ENCODE assay signal across 1 cellular context in the genomic region with DNA sequence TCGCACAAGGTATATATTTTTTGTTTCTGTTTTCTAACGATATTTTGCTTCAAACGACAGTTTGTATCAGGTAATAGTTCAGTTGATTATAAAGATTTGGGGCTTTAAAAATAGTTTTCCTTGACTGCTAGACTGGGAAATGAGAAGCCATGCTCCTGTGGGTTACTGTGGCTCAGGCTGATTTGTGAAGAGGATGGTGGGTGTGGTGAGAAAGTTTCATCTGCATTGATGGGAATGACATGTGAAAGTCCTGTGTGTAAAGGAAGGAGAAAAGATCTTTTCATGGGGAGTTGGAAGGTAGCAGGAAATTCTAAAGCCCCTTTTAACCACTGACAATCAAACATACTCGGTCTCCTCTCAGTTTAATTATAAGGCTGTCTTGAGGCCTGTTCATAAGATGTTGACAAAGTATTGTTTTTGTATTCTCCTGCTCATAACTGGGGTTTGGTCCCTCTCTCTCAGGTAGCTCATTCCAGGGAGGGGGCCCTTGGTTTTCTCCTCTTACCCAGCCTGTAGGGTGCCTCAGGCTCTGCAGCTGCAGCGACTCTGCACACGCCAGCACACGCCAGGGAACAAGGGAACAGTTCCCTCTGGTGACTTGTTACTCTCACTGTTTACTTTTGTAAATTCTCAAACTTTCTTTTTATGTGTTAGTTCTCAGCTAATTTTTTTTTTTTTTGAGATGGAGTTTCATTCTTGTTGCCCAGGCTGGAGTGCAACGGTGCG.
TF ChIP-seq lines count a peak whose summit lies in the region.

No MANE protein-coding gene starts in this region.

TF ChIP-seq in K562, 482 proteins besides CTCF, POLR2A, EP300 and RAD21 (continued from another document):
- TF ChIP-seq, protein P1, sequence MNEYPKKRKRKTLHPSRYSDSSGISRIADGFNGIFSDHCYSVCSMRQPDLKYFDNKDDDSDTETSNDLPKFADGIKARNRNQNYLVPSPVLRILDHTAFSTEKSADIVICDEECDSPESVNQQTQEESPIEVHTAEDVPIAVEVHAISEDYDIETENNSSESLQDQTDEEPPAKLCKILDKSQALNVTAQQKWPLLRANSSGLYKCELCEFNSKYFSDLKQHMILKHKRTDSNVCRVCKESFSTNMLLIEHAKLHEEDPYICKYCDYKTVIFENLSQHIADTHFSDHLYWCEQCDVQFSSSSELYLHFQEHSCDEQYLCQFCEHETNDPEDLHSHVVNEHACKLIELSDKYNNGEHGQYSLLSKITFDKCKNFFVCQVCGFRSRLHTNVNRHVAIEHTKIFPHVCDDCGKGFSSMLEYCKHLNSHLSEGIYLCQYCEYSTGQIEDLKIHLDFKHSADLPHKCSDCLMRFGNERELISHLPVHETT (CRISPR knock-in tag; conservative IDR thresholded peaks at IDR 0.05 in 1 of 2, IDR thresholded peaks at IDR 0.05 in 1 of 2): no peak
- TF ChIP-seq, protein P2, sequence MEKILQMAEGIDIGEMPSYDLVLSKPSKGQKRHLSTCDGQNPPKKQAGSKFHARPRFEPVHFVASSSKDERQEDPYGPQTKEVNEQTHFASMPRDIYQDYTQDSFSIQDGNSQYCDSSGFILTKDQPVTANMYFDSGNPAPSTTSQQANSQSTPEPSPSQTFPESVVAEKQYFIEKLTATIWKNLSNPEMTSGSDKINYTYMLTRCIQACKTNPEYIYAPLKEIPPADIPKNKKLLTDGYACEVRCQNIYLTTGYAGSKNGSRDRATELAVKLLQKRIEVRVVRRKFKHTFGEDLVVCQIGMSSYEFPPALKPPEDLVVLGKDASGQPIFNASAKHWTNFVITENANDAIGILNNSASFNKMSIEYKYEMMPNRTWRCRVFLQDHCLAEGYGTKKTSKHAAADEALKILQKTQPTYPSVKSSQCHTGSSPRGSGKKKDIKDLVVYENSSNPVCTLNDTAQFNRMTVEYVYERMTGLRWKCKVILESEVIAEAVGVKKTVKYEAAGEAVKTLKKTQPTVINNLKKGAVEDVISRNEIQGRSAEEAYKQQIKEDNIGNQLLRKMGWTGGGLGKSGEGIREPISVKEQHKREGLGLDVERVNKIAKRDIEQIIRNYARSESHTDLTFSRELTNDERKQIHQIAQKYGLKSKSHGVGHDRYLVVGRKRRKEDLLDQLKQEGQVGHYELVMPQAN (IDR thresholded peaks at IDR 0.05; ENCODE audit: borderline replicate concordance): no peak
- TF ChIP-seq ETS2 (tag; IDR thresholded peaks at IDR 0.05; ENCODE audit: borderline replicate concordance, poor library complexity, severe bottlenecking) (no peak), FOXP1 (CRISPR knock-in tag; IDR thresholded peaks at IDR 0.05) (no peak)
- TF ChIP-seq, protein P3, sequence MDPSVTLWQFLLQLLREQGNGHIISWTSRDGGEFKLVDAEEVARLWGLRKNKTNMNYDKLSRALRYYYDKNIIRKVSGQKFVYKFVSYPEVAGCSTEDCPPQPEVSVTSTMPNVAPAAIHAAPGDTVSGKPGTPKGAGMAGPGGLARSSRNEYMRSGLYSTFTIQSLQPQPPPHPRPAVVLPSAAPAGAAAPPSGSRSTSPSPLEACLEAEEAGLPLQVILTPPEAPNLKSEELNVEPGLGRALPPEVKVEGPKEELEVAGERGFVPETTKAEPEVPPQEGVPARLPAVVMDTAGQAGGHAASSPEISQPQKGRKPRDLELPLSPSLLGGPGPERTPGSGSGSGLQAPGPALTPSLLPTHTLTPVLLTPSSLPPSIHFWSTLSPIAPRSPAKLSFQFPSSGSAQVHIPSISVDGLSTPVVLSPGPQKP (CRISPR knock-in tag; IDR thresholded peaks at IDR 0.05): no peak
TF ChIP-seq in K562: peak in this region for 0.
